In the genomic region with DNA sequence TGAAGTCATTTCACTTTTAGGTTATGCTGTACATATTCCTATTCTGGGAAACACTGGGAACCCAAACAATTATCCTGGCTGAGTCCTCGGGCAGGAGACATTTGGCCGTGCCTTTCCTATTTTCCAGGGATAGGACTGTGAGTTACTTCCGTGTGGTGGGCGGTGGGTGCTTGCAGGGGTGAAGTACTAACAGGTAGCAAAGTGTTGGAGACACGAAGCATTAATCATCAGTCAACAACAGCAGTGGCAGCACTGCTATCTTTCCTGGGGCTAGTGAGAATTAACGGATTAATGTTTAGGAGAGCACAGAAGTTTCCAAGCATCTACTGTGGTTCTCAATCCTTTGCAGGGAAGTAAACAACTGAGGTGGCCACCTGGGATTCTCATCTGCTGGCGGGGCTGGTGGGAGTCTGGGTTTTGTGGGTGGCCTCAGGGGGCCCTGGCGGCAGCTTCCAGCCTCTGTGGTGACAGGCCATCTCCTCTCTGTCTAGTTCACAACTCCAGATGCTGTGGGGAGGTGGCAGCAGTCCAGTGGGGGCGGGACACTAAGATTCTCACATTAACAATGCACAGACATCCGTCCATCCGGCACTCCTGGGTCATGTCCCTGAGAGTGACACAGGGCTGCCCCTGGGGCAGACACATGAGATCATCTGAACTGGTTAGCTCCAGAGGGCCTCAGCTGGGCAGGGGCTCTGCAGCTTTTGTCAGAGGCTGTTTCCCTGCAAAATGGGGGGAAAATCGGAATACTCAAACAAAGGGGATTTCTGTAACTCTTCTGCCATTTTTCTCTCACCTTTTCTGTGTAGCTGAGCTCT, we compare ENCODE assay signal across 8 cellular contexts.
DNase-seq lines count a peak whose midpoint lies in the region; ATAC-seq, FAIRE-seq and TF ChIP-seq lines count a peak whose summit lies in the region.

No MANE protein-coding gene starts in this region.

- no peak for FAIRE-seq in RCC 7860 (lab: Jason Lieb, UNC)

- no peak overlapping the region for H3K4me3 Mint-ChIP-seq in activated CD8-positive, alpha-beta memory T cell treated with anti-CD3 and anti-CD28 coated beads, Interleukin-2, amount 10 ng/mL, durations not matched to agents 7 days and 5 days

- H3K9me3 ChIP-seq in neuron (ENCODE audit: low read length): no peaks in the 10 kb centered on the region

- peak; percentile 83 for DNase-seq in D341Med (ENCODE audit: low spot score)
- peak; percentile 22 for DNase-seq in RCC 7860 (ENCODE audit: low spot score)
- DNase-seq in foreskin fibroblast: peak; percentile 60 to 73
- DNase-seq in NCI-H146 treated with DMSO at 0.1 percent for 48 hours (lab: John Stamatoyannopoulos, UW; ENCODE audit: unreplicated experiment): no peak
- DNase-seq in activated CD8-positive, alpha-beta memory T cell treated with anti-CD3 and anti-CD28 coated beads, Interleukin-2, amount 10 ng/mL, durations not matched to agents 7 days and 5 days: no peak

- peaks cover 43% of the 10 kb centered on the region for H3K4me1 ChIP-seq in neuron (ENCODE audit: insufficient read depth, low read length)

- ATAC-seq in GM18861 (IDR thresholded peaks at IDR 0.05; ENCODE audit: unreplicated experiment) (no peak), GM18520 (IDR thresholded peaks at IDR 0.05; ENCODE audit: unreplicated experiment) (no peak)
- ATAC-seq in activated CD8-positive, alpha-beta memory T cell treated with anti-CD3 and anti-CD28 coated beads, Interleukin-2, amount 10 ng/mL, durations not matched to agents 7 days and 5 days: no peak

- CTCF ChIA-PET in activated CD8-positive, alpha-beta memory T cell treated with anti-CD3 and anti-CD28 coated beads, Interleukin-2, amount 10 ng/mL, durations not matched to agents 7 days and 5 days (lab: Charles Lee): no interaction called here

- TF ChIP-seq CTCF in foreskin fibroblast (IDR thresholded peaks at IDR 0.05; ENCODE audit: low read depth, low read length): no peak

- H3K9me3 Mint-ChIP-seq in activated CD8-positive, alpha-beta memory T cell treated with anti-CD3 and anti-CD28 coated beads, Interleukin-2, amount 10 ng/mL, durations not matched to agents 7 days and 5 days (ENCODE audit: low read depth): no peaks in the 10 kb centered on the region

- no peaks in the 10 kb centered on the region for H3K27me3 Mint-ChIP-seq in activated CD8-positive, alpha-beta memory T cell treated with anti-CD3 and anti-CD28 coated beads, Interleukin-2, amount 10 ng/mL, durations not matched to agents 7 days and 5 days

- peaks cover 2% of the 10 kb centered on the region for H3K36me3 Mint-ChIP-seq in activated CD8-positive, alpha-beta memory T cell treated with anti-CD3 and anti-CD28 coated beads, Interleukin-2, amount 10 ng/mL, durations not matched to agents 7 days and 5 days

- no peak overlapping the region for H3K4me3 ChIP-seq in foreskin fibroblast (ENCODE audit: low read depth in 1 of 2, low read length in 2 of 2)
- H3K4me3 ChIP-seq in neuron (ENCODE audit: low read length): peak overlapping the region; percentile 42

- H3K27ac Mint-ChIP-seq in activated CD8-positive, alpha-beta memory T cell treated with anti-CD3 and anti-CD28 coated beads, Interleukin-2, amount 10 ng/mL, durations not matched to agents 7 days and 5 days: no peak overlapping the region

- peaks cover 35% of the 10 kb centered on the region for H3K4me1 Mint-ChIP-seq in activated CD8-positive, alpha-beta memory T cell treated with anti-CD3 and anti-CD28 coated beads, Interleukin-2, amount 10 ng/mL, durations not matched to agents 7 days and 5 days

- H3K36me3 ChIP-seq in neuron (ENCODE audit: insufficient read depth, low read length): no peaks in the 10 kb centered on the region

- no peaks in the 10 kb centered on the region for H3K27me3 ChIP-seq in neuron (ENCODE audit: insufficient read depth, low read length)

- H2AFZ ChIP-seq in neuron (ENCODE audit: low read depth, low read length): peak overlapping the region; percentile 30

Comparison
In these comparisons a context has a peak if more than half of its experiments do, and no peak if none do; other contexts are left out.
1. DNase-seq: peak in D341Med (single experiment), RCC 7860 (single experiment) and foreskin fibroblast (2 of 2); none in NCI-H146 treated with DMSO at 0.1 percent for 48 hours (single experiment) and activated CD8-positive, alpha-beta memory T cell treated with anti-CD3 and anti-CD28 coated beads, Interleukin-2, amount 10 ng/mL, durations not matched to agents 7 days and 5 days (single experiment).